In the genomic region with DNA sequence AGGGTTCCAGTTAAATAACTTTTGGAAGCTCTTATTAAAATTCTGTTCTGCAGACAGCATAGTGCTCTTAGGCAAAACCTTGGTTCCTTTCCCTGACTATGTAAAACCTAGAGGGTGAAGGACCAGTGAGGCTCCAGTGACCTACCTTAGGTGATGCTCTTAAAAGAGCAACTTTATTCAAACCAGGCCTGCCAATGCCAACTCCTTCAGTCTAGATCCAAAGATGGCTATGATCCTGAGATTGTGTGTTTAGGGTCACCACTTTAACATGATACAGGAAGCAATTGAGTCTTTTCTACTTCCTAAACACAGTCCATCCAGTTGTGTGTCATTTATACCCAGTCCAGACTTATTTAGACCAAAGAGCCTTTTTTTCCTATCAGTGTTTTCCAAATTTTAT, we compare ENCODE assay signal across 8 cellular contexts. TPM values are rescaled to one million over a fixed set of nuclear protein-coding genes. Genes with fewer than 3 reads are reported as not detected.
DNase-seq lines count a peak whose midpoint lies in the region; ATAC-seq and TF ChIP-seq lines count a peak whose summit lies in the region.

No MANE protein-coding gene starts in this region.

- no peak overlapping the region for H3K9ac ChIP-seq in trophoblast cell (ENCODE audit: low read length)

- no peaks in the 10 kb centered on the region for H3K9me3 ChIP-seq in SJCRH30 (replicated peaks)
- no peaks in the 10 kb centered on the region for H3K9me3 ChIP-seq in trophoblast cell (ENCODE audit: insufficient read depth, low read depth, low read length)

- intact Hi-C loops in lower leg skin (cut with DNase I; ENCODE audit: low total_unique reads): no loop called here

- peaks cover 27% of the 10 kb centered on the region for H3K79me1 ChIP-seq in trophoblast cell (ENCODE audit: low read length)

- DNase-seq in SJCRH30 (no peak), trophoblast cell (no peak), lower leg skin (ENCODE audit: low spot score in 2 of 2) (no peak), GM19238 (ENCODE audit: insufficient read length, low spot score) (no peak), hippocampal formation (lab: John Stamatoyannopoulos, UW) (no peak)
- DNase-seq in stimulated activated CD4-positive, alpha-beta T cell treated with anti-CD3 and anti-CD28 coated beads, Interleukin-4, amount 100 ng/mL, for 4 hours: no peak

- H4K91ac ChIP-seq in trophoblast cell (ENCODE audit: low read depth, low read length): peak overlapping the region; percentile 83

- peak overlapping the region; percentile 96 for H2BK120ac ChIP-seq in trophoblast cell (ENCODE audit: insufficient read depth, low read length, poor library complexity)

- H4K8ac ChIP-seq in trophoblast cell (ENCODE audit: low read depth, low read length): peak overlapping the region; percentile 62

- H3K14ac ChIP-seq in trophoblast cell (ENCODE audit: low read length): peak overlapping the region; percentile 86

- H3K4me1 ChIP-seq in SJCRH30 (peaks cover 31% of the 10 kb centered on the region), trophoblast cell (ENCODE audit: control insufficient read depth in 1 of 2, insufficient read depth in 2 of 2, low read length in 2 of 2) (peaks cover 31 to 43% of the 10 kb centered on the region in 2 experiments)

- peak; percentile 4 for ATAC-seq in esophagus mucosa

- peak overlapping the region; percentile 33 for H3K18ac ChIP-seq in trophoblast cell (ENCODE audit: low read length)

- H2AFZ ChIP-seq in trophoblast cell (ENCODE audit: insufficient read depth, low read length, poor library complexity): no peak overlapping the region

- no peak overlapping the region for H3K4ac ChIP-seq in trophoblast cell (ENCODE audit: low read depth, low read length)

- peak overlapping the region; percentile 39 for H2AK5ac ChIP-seq in trophoblast cell (ENCODE audit: low read length)

- H3K36me3 ChIP-seq in SJCRH30 (peaks cover 12% of the 10 kb centered on the region), trophoblast cell (ENCODE audit: control insufficient read depth in 1 of 2, insufficient read depth in 2 of 2, low read length in 2 of 2) (peaks cover 4 to 8% of the 10 kb centered on the region in 2 experiments)

- H4K12ac ChIP-seq in trophoblast cell (ENCODE audit: low read depth, low read length): no peak overlapping the region

- H2BK5ac ChIP-seq in trophoblast cell (ENCODE audit: low read depth, low read length, poor library complexity): peak overlapping the region; percentile 85

- H3K27ac ChIP-seq in SJCRH30: peak overlapping the region; percentile 92
- peak overlapping the region; percentile 98 for H3K27ac ChIP-seq in trophoblast cell (ENCODE audit: low read depth, low read length)

- H3K4me3 ChIP-seq in GM08714 (ENCODE audit: low read length) (peak overlapping the region; percentile 45; the same call in 1 of the 2 replicates), SJCRH30 (peak overlapping the region; percentile 1; the same call in 1 of the 2 replicates), trophoblast cell (ENCODE audit: low read depth, low read length) (no peak overlapping the region), lower leg skin (ENCODE audit: low read depth, poor library complexity, severe bottlenecking) (no peak overlapping the region)

- no peak overlapping the region for H3K23ac ChIP-seq in trophoblast cell (ENCODE audit: low read length)

- H3K27me3 ChIP-seq in SJCRH30 (no peaks in the 10 kb centered on the region), trophoblast cell (ENCODE audit: insufficient read depth, low read length) (no peaks in the 10 kb centered on the region)

- H3K79me2 ChIP-seq in trophoblast cell (ENCODE audit: control insufficient read depth, insufficient read depth, low read length, poor library complexity): peaks cover 11% of the 10 kb centered on the region

- no peak for TF ChIP-seq POLR2A in lower leg skin (IDR thresholded peaks at IDR 0.05)

- peak overlapping the region; percentile 39 for H3K4me2 ChIP-seq in trophoblast cell (ENCODE audit: low read length)

- no peak for TF ChIP-seq CTCF in lower leg skin (IDR thresholded peaks at IDR 0.05)

- peak overlapping the region; percentile 98 for H2BK12ac ChIP-seq in trophoblast cell (ENCODE audit: low read length)

RNA-seq across cellular contexts. Expression of a gene that starts 10.8 kb away (rescaled TPM):
- 99.4 and 104 TPM in 2 replicates for total RNA-seq in SJCRH30 (2014; rRNA removed; shearing (Covaris generic))
- total RNA-seq in esophagus mucosa: 169 TPM
- 119 and 120 TPM in 2 replicates for polyA plus RNA-seq in trophoblast cell (2013)
- 100 to 1,000 TPM; 282 to 445 (median 360) TPM for total RNA-seq in lower leg skin

RNA-seq across cellular contexts. Expression of a gene that starts 19.4 kb away (rescaled TPM):
- total RNA-seq in SJCRH30 (2014; rRNA removed; shearing (Covaris generic)): not detected in 2 replicates
- total RNA-seq in esophagus mucosa (42.9 TPM), lower leg skin (10 to 100 TPM; 10.1 to 15.9 (median 13.6) TPM)
- polyA plus RNA-seq in trophoblast cell (2013): 33.2 and 33.6 TPM in 2 replicates

RNA-seq across cellular contexts. Expression of a gene that starts 53.0 kb away (rescaled TPM):
- 0.28 TPM in 1 of 2 replicates, not detected in the other for total RNA-seq in SJCRH30 (2014; rRNA removed; shearing (Covaris generic))
- total RNA-seq in esophagus mucosa (1.6 TPM), lower leg skin (1 to 10 TPM in 1 of 4 donors, not detected in 3; 1.1 TPM)
- polyA plus RNA-seq in trophoblast cell (2013): 0.14 TPM in 1 of 2 replicates, not detected in the other

Comparison
In these comparisons a context has a peak if more than half of its experiments do, and no peak if none do; other contexts are left out.
1. H3K4me3 ChIP-seq: peak in GM08714 (single experiment) and SJCRH30 (single experiment); none in trophoblast cell (single experiment) and lower leg skin (single experiment).
2. RNA of a gene that starts 19.4 kb away (total RNA-seq): 42.9 TPM in esophagus mucosa (single experiment) and 10.1 to 15.9 TPM in lower leg skin; not detected in SJCRH30; every median in the first group is over 10 times any median in the second.